In the genomic region with DNA sequence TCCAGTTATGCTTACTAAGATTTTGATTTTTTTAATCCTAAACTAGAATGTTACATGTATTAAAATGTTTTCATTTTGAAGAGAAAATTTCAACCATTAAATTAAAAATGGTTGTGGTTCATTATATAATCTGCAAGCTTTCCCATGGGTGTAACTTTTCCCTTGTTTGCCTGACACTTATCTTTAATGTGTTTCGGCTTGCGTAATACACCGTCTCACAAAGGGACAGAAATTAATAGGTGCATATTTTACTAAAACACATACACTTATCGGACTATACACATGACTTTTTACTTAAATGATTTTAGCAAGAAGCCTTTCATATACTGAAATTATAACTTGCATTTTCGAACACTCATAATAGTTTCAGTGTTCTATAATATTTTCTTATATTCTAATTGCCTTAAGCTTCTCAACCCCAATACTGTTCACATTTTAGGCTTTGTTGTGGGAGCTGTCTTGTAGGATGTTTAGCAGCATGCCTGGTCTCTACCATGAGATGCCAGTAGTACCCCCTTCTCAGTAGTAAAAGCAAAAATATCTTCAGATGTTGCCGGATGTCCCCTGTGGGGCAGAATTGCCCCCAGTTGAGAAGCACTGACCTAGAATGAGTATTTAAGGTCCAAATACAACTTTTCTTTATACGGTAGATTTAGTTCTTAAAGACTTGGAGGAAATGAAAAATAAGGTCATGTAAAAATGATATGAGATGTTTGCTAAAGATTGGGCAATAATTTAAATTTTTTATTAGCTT, we compare ENCODE assay signal across 16 cellular contexts. TPM values are rescaled to one million over a fixed set of nuclear protein-coding genes. Genes with fewer than 3 reads are reported as not detected.
DNase-seq lines count a peak whose midpoint lies in the region; ATAC-seq, FAIRE-seq and TF ChIP-seq lines count a peak whose summit lies in the region.
"Had no signal": no experiment of that assay in that cellular context is flagged by ENCODE, and none has a peak within 500 bp of the region (broad histone marks: within the 10 kb centered on the region; RNA-seq: fewer than 3 reads in every experiment).

No MANE protein-coding gene starts in this region.

- H3K36me3 ChIP-seq in CD8-positive, alpha-beta memory T cell (ENCODE audit: insufficient read depth, low read length) = peaks cover 8% of the 10 kb centered on the region
- peaks cover 25% of the 10 kb centered on the region for H3K36me3 ChIP-seq in astrocyte (ENCODE audit: insufficient read depth, low read length)

- POLR2A ChIA-PET in CD8-positive, alpha-beta memory T cell (lab: Charles Lee) = no interaction called here
- POLR2A ChIA-PET in activated CD8-positive, alpha-beta T cell treated with anti-CD3 and anti-CD28 coated beads for 36 hours (lab: Charles Lee) = interaction anchor here (0.9 to 1.3 kb wide), 3 partner anchors 9 to 68 kb away, joined by 3 to 8 read pairs (median 3); no protein-coding TSS in a partner anchor

- peaks cover 37 to 52% (median 50%) of the 10 kb centered on the region in 3 donors for H3K4me1 Mint-ChIP-seq in CD8-positive, alpha-beta memory T cell
- H3K4me1 Mint-ChIP-seq in astrocyte (ENCODE audit: low read depth, unreplicated experiment) (peaks cover 38% of the 10 kb centered on the region), osteocyte (ENCODE audit: unreplicated experiment) (peaks cover 53% of the 10 kb centered on the region)
- H3K4me1 Mint-ChIP-seq in activated CD8-positive, alpha-beta T cell treated with anti-CD3 and anti-CD28 coated beads for 36 hours (ENCODE audit: low read depth) = peaks cover 35% of the 10 kb centered on the region

- no peak overlapping the region for H3K9ac ChIP-seq in astrocyte (ENCODE audit: low read length)

- no peak for TF ChIP-seq CTCF in astrocyte (IDR thresholded peaks at IDR 0.05; ENCODE audit: insufficient read depth, low read depth, low read length)
- no peak for TF ChIP-seq CTCF in osteocyte (IDR thresholded peaks at IDR 0.05)
- TF ChIP-seq CTCF in activated CD8-positive, alpha-beta T cell treated with anti-CD3 and anti-CD28 coated beads for 36 hours (IDR thresholded peaks at IDR 0.05) = no peak

- no peak overlapping the region for H3K4me3 Mint-ChIP-seq in CD8-positive, alpha-beta memory T cell
- H3K4me3 Mint-ChIP-seq in astrocyte (ENCODE audit: unreplicated experiment) = no peak overlapping the region
- no peak overlapping the region for H3K4me3 Mint-ChIP-seq in osteocyte (ENCODE audit: unreplicated experiment)
- no peak overlapping the region for H3K4me3 Mint-ChIP-seq in activated CD8-positive, alpha-beta T cell treated with anti-CD3 and anti-CD28 coated beads for 36 hours
- H3K4me3 Mint-ChIP-seq: activated CD4-positive, alpha-beta T cell treated with anti-CD3 and anti-CD28 coated beads, Interleukin-2, amount 10 ng/mL, durations not matched to agents 24 days and 14 days; activated T-helper 1 cell treated with anti-CD3 and anti-CD28 coated beads, Interleukin-12 subunit alpha, Interleukin-12 subunit beta, Interleukin-2, Interleukin-4 antibody, amounts not matched to agents 30 ng/mL and 10 ng/mL and 1 ng/mL, durations not matched to agents 14 hours and 24 hours and 36 hours; stimulated activated memory B cell treated with anti-CD40 and anti-IgM and Interleukin-4, amounts not matched to agents 10 μg/mL and 1 μg/mL and 100 μg/mL, for 72 hours; T-helper 17 cell had no signal

- H3K27me3 Mint-ChIP-seq in CD8-positive, alpha-beta memory T cell = no peaks in the 10 kb centered on the region
- H3K27me3 Mint-ChIP-seq in astrocyte (ENCODE audit: low read depth, unreplicated experiment) (no peaks in the 10 kb centered on the region), osteocyte (ENCODE audit: unreplicated experiment) (no peaks in the 10 kb centered on the region)
- no peaks in the 10 kb centered on the region for H3K27me3 Mint-ChIP-seq in activated CD8-positive, alpha-beta T cell treated with anti-CD3 and anti-CD28 coated beads for 36 hours
- H3K27me3 Mint-ChIP-seq: activated CD4-positive, alpha-beta T cell treated with anti-CD3 and anti-CD28 coated beads, Interleukin-2, amount 10 ng/mL, durations not matched to agents 24 days and 14 days; stimulated activated memory B cell treated with anti-CD40 and anti-IgM and Interleukin-4, amounts not matched to agents 10 μg/mL and 1 μg/mL and 100 μg/mL, for 72 hours; T-helper 17 cell had no signal

- no peaks in the 10 kb centered on the region for H3K9me3 Mint-ChIP-seq in CD8-positive, alpha-beta memory T cell
- H3K9me3 Mint-ChIP-seq in astrocyte (ENCODE audit: unreplicated experiment) (no peaks in the 10 kb centered on the region), osteocyte (ENCODE audit: unreplicated experiment) (no peaks in the 10 kb centered on the region)
- H3K9me3 Mint-ChIP-seq in activated CD8-positive, alpha-beta T cell treated with anti-CD3 and anti-CD28 coated beads for 36 hours = no peaks in the 10 kb centered on the region
- H3K9me3 Mint-ChIP-seq: activated CD4-positive, alpha-beta T cell treated with anti-CD3 and anti-CD28 coated beads, Interleukin-2, amount 10 ng/mL, durations not matched to agents 24 days and 14 days; activated T-helper 1 cell treated with anti-CD3 and anti-CD28 coated beads, Interleukin-12 subunit alpha, Interleukin-12 subunit beta, Interleukin-2, Interleukin-4 antibody, amounts not matched to agents 30 ng/mL and 10 ng/mL and 1 ng/mL, durations not matched to agents 14 hours and 24 hours and 36 hours; stimulated activated memory B cell treated with anti-CD40 and anti-IgM and Interleukin-4, amounts not matched to agents 10 μg/mL and 1 μg/mL and 100 μg/mL, for 72 hours had no signal

- H3K36me3 Mint-ChIP-seq in CD8-positive, alpha-beta memory T cell = peaks cover 0 to 40% (median 1%) of the 10 kb centered on the region in 3 donors
- H3K36me3 Mint-ChIP-seq in astrocyte (ENCODE audit: low read depth, unreplicated experiment) = peaks cover 14% of the 10 kb centered on the region
- peaks cover 28% of the 10 kb centered on the region for H3K36me3 Mint-ChIP-seq in osteocyte (ENCODE audit: unreplicated experiment)
- peaks cover 22% of the 10 kb centered on the region for H3K36me3 Mint-ChIP-seq in activated CD8-positive, alpha-beta T cell treated with anti-CD3 and anti-CD28 coated beads for 36 hours (ENCODE audit: low read depth)

- H2AFZ ChIP-seq in astrocyte (ENCODE audit: low read depth, low read length) = no peak overlapping the region

- no peaks in the 10 kb centered on the region for H3K9me3 ChIP-seq in CD8-positive, alpha-beta memory T cell (ENCODE audit: low read length)
- no peaks in the 10 kb centered on the region for H3K9me3 ChIP-seq in astrocyte (ENCODE audit: insufficient read depth, low read depth, low read length)

- intact Hi-C loops in activated CD8-positive, alpha-beta T cell treated with anti-CD3 and anti-CD28 coated beads for 36 hours (cut with micrococcal nuclease) = no loop called here

- CTCF ChIA-PET in CD8-positive, alpha-beta memory T cell (lab: Charles Lee) = interaction anchor here (1.5 kb wide), 1 partner anchor 10 kb away, joined by 3 read pairs; no protein-coding TSS in a partner anchor
- CTCF ChIA-PET in activated CD8-positive, alpha-beta T cell treated with anti-CD3 and anti-CD28 coated beads for 36 hours (lab: Charles Lee) = interaction anchor here (1.9 to 2.6 kb wide), 2 partner anchors 10 to 11 kb away, joined by 7 to 11 read pairs; no protein-coding TSS in a partner anchor

- peaks cover 33% of the 10 kb centered on the region for H3K4me1 ChIP-seq in CD8-positive, alpha-beta memory T cell (ENCODE audit: insufficient read depth, low read length)
- H3K4me1 ChIP-seq in astrocyte (ENCODE audit: insufficient read depth, low read length) = peaks cover 15% of the 10 kb centered on the region

- DNase-seq in CD8-positive, alpha-beta memory T cell = no peak
- DNase-seq in NCI-H1436 (lab: John Stamatoyannopoulos, UW) = peak; percentile 55
- no peak for DNase-seq in astrocyte (ENCODE audit: low read depth)
- DNase-seq in osteocyte (ENCODE audit: extremely low spot score, unreplicated experiment) = no peak
- DNase-seq in NCI-H82 treated with DMSO at 0.1 percent for 48 hours (lab: John Stamatoyannopoulos, UW; ENCODE audit: unreplicated experiment) = no peak
- DNase-seq in NCI-H187 treated with DMSO at 0.1 percent for 48 hours (lab: John Stamatoyannopoulos, UW) = no peak
- no peak for DNase-seq in activated CD8-positive, alpha-beta T cell treated with anti-CD3 and anti-CD28 coated beads for 36 hours
- DNase-seq in UCSD-AML1 (lab: John Stamatoyannopoulos, UW; ENCODE audit: unreplicated experiment) = no peak
- DNase-seq: activated CD4-positive, alpha-beta T cell treated with anti-CD3 and anti-CD28 coated beads, Interleukin-2, amount 10 ng/mL, durations not matched to agents 24 days and 14 days; foreskin melanocyte; NCI-H2171; retina; stimulated activated CD4-positive, alpha-beta T cell treated with anti-CD3 and anti-CD28 coated beads, Interleukin-4, amount 100 ng/mL, for 1 hour; T-helper 17 cell had no signal

- H3K4me3 ChIP-seq in CD8-positive, alpha-beta memory T cell (ENCODE audit: low read length) = no peak overlapping the region
- H3K4me3 ChIP-seq in astrocyte (ENCODE audit: insufficient read depth, low read depth, low read length) = no peak overlapping the region

- H3K79me2 ChIP-seq in astrocyte (ENCODE audit: insufficient read depth, low read length) = peaks cover 64% of the 10 kb centered on the region

- peaks cover 12% of the 10 kb centered on the region for H4K20me1 ChIP-seq in astrocyte (ENCODE audit: insufficient read depth, low read length)

- H3K27ac Mint-ChIP-seq in CD8-positive, alpha-beta memory T cell = peak overlapping the region in 5 of 8 donors; percentile 22 to 72 (median 52)
- H3K27ac Mint-ChIP-seq in astrocyte (ENCODE audit: unreplicated experiment) = peak overlapping the region; percentile 69
- peak overlapping the region; percentile 54 for H3K27ac Mint-ChIP-seq in osteocyte (ENCODE audit: unreplicated experiment)
- H3K27ac Mint-ChIP-seq in activated CD8-positive, alpha-beta T cell treated with anti-CD3 and anti-CD28 coated beads for 36 hours = no peak overlapping the region
- H3K27ac Mint-ChIP-seq: activated CD4-positive, alpha-beta T cell treated with anti-CD3 and anti-CD28 coated beads, Interleukin-2, amount 10 ng/mL, durations not matched to agents 24 days and 14 days; activated T-helper 1 cell treated with anti-CD3 and anti-CD28 coated beads, Interleukin-12 subunit alpha, Interleukin-12 subunit beta, Interleukin-2, Interleukin-4 antibody, amounts not matched to agents 30 ng/mL and 10 ng/mL and 1 ng/mL, durations not matched to agents 14 hours and 24 hours and 36 hours; stimulated activated memory B cell treated with anti-CD40 and anti-IgM and Interleukin-4, amounts not matched to agents 10 μg/mL and 1 μg/mL and 100 μg/mL, for 72 hours had no signal

- no peak for ATAC-seq in activated CD8-positive, alpha-beta T cell treated with anti-CD3 and anti-CD28 coated beads for 36 hours
- ATAC-seq: stimulated activated memory B cell treated with anti-CD40 and anti-IgM and Interleukin-4, amounts not matched to agents 10 μg/mL and 1 μg/mL and 100 μg/mL, for 72 hours; T-helper 17 cell had no signal

- no peak overlapping the region for H3K27ac ChIP-seq in CD8-positive, alpha-beta memory T cell (ENCODE audit: low read depth, low read length)
- H3K27ac ChIP-seq in astrocyte (ENCODE audit: low read depth, low read length) = no peak overlapping the region

- no peaks in the 10 kb centered on the region for H3K27me3 ChIP-seq in CD8-positive, alpha-beta memory T cell (ENCODE audit: insufficient read depth, low read length, poor library complexity, severe bottlenecking)
- H3K27me3 ChIP-seq in astrocyte (ENCODE audit: insufficient read depth, low read length) = no peaks in the 10 kb centered on the region

- FAIRE-seq in astrocyte (lab: Jason Lieb, UNC) = no peak

- H3K4me2 ChIP-seq in astrocyte (ENCODE audit: low read length) = no peak overlapping the region

RNA-seq across cellular contexts. Expression of a gene that starts 28.6 kb away (rescaled TPM):
- total RNA-seq in CD8-positive, alpha-beta memory T cell = 10 to 100 TPM; 20.4 to 23.2 TPM
- 13.1 TPM for polyA plus RNA-seq in CD8-positive, alpha-beta memory T cell
- total RNA-seq in astrocyte (130 and 166 TPM in 2 replicates), osteocyte (70.4 and 79.2 TPM in 2 replicates)
- total RNA-seq in activated CD8-positive, alpha-beta T cell treated with anti-CD3 and anti-CD28 coated beads for 36 hours = 10 to 100 TPM; 13.5 to 14.3 TPM
